ENCODE assay signal across 8 cellular contexts in the genomic region with DNA sequence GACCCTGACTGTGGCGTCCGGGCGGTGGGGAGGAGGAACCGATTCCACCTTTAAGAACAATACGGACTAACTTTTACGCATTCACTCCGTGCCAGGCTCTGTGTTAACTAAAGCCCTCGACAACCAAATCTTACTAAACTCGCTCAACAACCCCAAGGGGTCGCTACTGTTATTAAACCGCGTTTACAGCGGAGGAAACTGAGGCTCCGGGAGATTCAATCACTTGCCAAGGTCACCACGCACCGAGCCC. TPM values are rescaled to one million over a fixed set of nuclear protein-coding genes. Genes with fewer than 3 reads are reported as not detected.
DNase-seq lines count a peak whose midpoint lies in the region; ATAC-seq and TF ChIP-seq lines count a peak whose summit lies in the region.

No MANE protein-coding gene starts in this region.

- no peaks in the 10 kb centered on the region for H3K79me2 ChIP-seq in MM.1S (ENCODE audit: low read length)

- H3K36me3 Mint-ChIP-seq in CD4-positive, alpha-beta memory T cell: peaks cover 4 to 16% of the 10 kb centered on the region in 2 donors
- H3K36me3 Mint-ChIP-seq in chondrocyte (ENCODE audit: low read depth): peaks cover 10% of the 10 kb centered on the region
- H3K36me3 Mint-ChIP-seq in natural killer cell treated with Interleukin-12 subunit alpha and Interleukin-12 subunit beta and Interleukin-15 and Interleukin-18, amount 100 ng/mL, for 72 hours: peaks cover 12% of the 10 kb centered on the region

- peak overlapping the region; percentile 54 to 92 (median 85) for H3K4me3 Mint-ChIP-seq in CD4-positive, alpha-beta memory T cell
- peak overlapping the region; percentile 63 for H3K4me3 Mint-ChIP-seq in chondrocyte (ENCODE audit: unreplicated experiment)
- peak overlapping the region; percentile 74 for H3K4me3 Mint-ChIP-seq in natural killer cell treated with Interleukin-12 subunit alpha and Interleukin-12 subunit beta and Interleukin-15 and Interleukin-18, amount 100 ng/mL, for 72 hours

- H3K4me1 Mint-ChIP-seq in CD4-positive, alpha-beta memory T cell: peaks cover 10 to 23% (median 17%) of the 10 kb centered on the region in 4 donors
- peaks cover 19% of the 10 kb centered on the region for H3K4me1 Mint-ChIP-seq in chondrocyte (ENCODE audit: low read depth)
- H3K4me1 Mint-ChIP-seq in natural killer cell treated with Interleukin-12 subunit alpha and Interleukin-12 subunit beta and Interleukin-15 and Interleukin-18, amount 100 ng/mL, for 72 hours (ENCODE audit: low read depth in 2 of 2): peaks cover 13 to 19% of the 10 kb centered on the region in 2 donors

- peak overlapping the region; percentile 54 to 97 (median 90) for H3K27ac Mint-ChIP-seq in CD4-positive, alpha-beta memory T cell
- H3K27ac Mint-ChIP-seq in chondrocyte (ENCODE audit: unreplicated experiment): peak overlapping the region; percentile 0
- peak overlapping the region in 1 of 2 donors; percentile 3 for H3K27ac Mint-ChIP-seq in natural killer cell treated with Interleukin-12 subunit alpha and Interleukin-12 subunit beta and Interleukin-15 and Interleukin-18, amount 100 ng/mL, for 72 hours

- H4K20me1 ChIP-seq in MM.1S (ENCODE audit: insufficient read depth, low read length): no peaks in the 10 kb centered on the region

- no peaks in the 10 kb centered on the region for H3K36me3 ChIP-seq in CD4-positive, alpha-beta memory T cell (ENCODE audit: insufficient read depth, low read length)
- H3K36me3 ChIP-seq in MM.1S (replicated peaks; ENCODE audit: insufficient read depth, low read length): no peaks in the 10 kb centered on the region

- H3K27ac ChIP-seq in CD4-positive, alpha-beta memory T cell (ENCODE audit: low read depth, low read length): no peak overlapping the region
- H3K27ac ChIP-seq in MM.1S (ENCODE audit: low read length): no peak overlapping the region

- H3K27me3 ChIP-seq in CD4-positive, alpha-beta memory T cell (ENCODE audit: insufficient read depth, low read length): no peaks in the 10 kb centered on the region
- no peaks in the 10 kb centered on the region for H3K27me3 ChIP-seq in MM.1S (replicated peaks; ENCODE audit: insufficient read depth, low read length)

- TF ChIP-seq CTCF in MM.1S (IDR thresholded peaks at IDR 0.05; ENCODE audit: low read length) (no peak), chondrocyte (IDR thresholded peaks at IDR 0.05) (peak; percentile 67)

- peak overlapping the region; percentile 57; the same call in 1 of the 2 replicates for H3K4me2 ChIP-seq in MM.1S (ENCODE audit: low read depth, low read length)

- H3K9me2 ChIP-seq in MM.1S (replicated peaks; ENCODE audit: insufficient read depth, low read length): no peaks in the 10 kb centered on the region

- intact Hi-C loops in CD4-positive, alpha-beta memory T cell (cut with micrococcal nuclease): no loop called here

- H3K4me3 ChIP-seq in CD4-positive, alpha-beta memory T cell (ENCODE audit: low read length in 2 of 2): no peak overlapping the region
- H3K4me3 ChIP-seq in MM.1S (ENCODE audit: low read length): peak overlapping the region; percentile 37; the same call in 1 of the 2 replicates

- no peak for DNase-seq in CD4-positive, alpha-beta memory T cell
- DNase-seq in MM.1S (no peak), chondrocyte (ENCODE audit: low spot score) (no peak), cerebellar nuclear complex (lab: John Stamatoyannopoulos, UW) (no peak)
- no peak for DNase-seq in natural killer cell treated with Interleukin-12 subunit alpha and Interleukin-12 subunit beta and Interleukin-15 and Interleukin-18, amount 100 ng/mL, for 72 hours (ENCODE audit: low spot score)

- CTCF ChIA-PET in CD4-positive, alpha-beta memory T cell (lab: Charles Lee; ENCODE audit: partially characterized antibody): interaction anchor here (0.8 to 1.2 kb wide), 2 partner anchors 16 to 47 kb away, joined by 3 to 4 read pairs; a partner anchor contains a TSS

- no peak overlapping the region for H2AFZ ChIP-seq in MM.1S (ENCODE audit: low read length)

- H3K9me3 ChIP-seq in CD4-positive, alpha-beta memory T cell (ENCODE audit: control insufficient read depth in 1 of 2, low read length in 2 of 2): peaks cover 0 to 5% of the 10 kb centered on the region in 2 donors
- H3K9me3 ChIP-seq in MM.1S (replicated peaks; ENCODE audit: insufficient read depth, low read length): no peaks in the 10 kb centered on the region

- no peak for ATAC-seq in natural killer cell treated with Interleukin-12 subunit alpha and Interleukin-12 subunit beta and Interleukin-15 and Interleukin-18, amount 100 ng/mL, for 72 hours
- ATAC-seq in GM19467 (IDR thresholded peaks at IDR 0.05; ENCODE audit: unreplicated experiment): no peak
- ATAC-seq in HG02588 (IDR thresholded peaks at IDR 0.05; ENCODE audit: unreplicated experiment): no peak
- ATAC-seq in GM21447 (IDR thresholded peaks at IDR 0.05; ENCODE audit: unreplicated experiment): no peak

- H3K9ac ChIP-seq in MM.1S (ENCODE audit: low read length): no peak overlapping the region

- peaks cover 14% of the 10 kb centered on the region for H3K4me1 ChIP-seq in CD4-positive, alpha-beta memory T cell (ENCODE audit: insufficient read depth, low read length)
- H3K4me1 ChIP-seq in MM.1S (ENCODE audit: low read length): peaks cover 3% of the 10 kb centered on the region; the same call in 1 of the 2 replicates

- no peaks in the 10 kb centered on the region; the same call in 1 of the 2 replicates for H3F3A ChIP-seq in MM.1S (ENCODE audit: insufficient read depth, low read length)

- POLR2A ChIA-PET in CD4-positive, alpha-beta memory T cell (lab: Charles Lee; ENCODE audit: partially characterized antibody): interaction anchor here (1.3 to 2.1 kb wide), 4 partner anchors 8 to 58 kb away, joined by 3 to 10 read pairs (median 8); a partner anchor contains a TSS

- peaks cover 0 to 14% (median 0%) of the 10 kb centered on the region in 8 donors for H3K9me3 Mint-ChIP-seq in CD4-positive, alpha-beta memory T cell
- H3K9me3 Mint-ChIP-seq in chondrocyte (ENCODE audit: low read depth): peaks cover 8% of the 10 kb centered on the region
- H3K9me3 Mint-ChIP-seq in natural killer cell treated with Interleukin-12 subunit alpha and Interleukin-12 subunit beta and Interleukin-15 and Interleukin-18, amount 100 ng/mL, for 72 hours: no peaks in the 10 kb centered on the region

- H3K27me3 Mint-ChIP-seq in CD4-positive, alpha-beta memory T cell: peaks cover 0 to 2% of the 10 kb centered on the region in 2 donors
- no peaks in the 10 kb centered on the region for H3K27me3 Mint-ChIP-seq in chondrocyte (ENCODE audit: low read depth)
- no peaks in the 10 kb centered on the region for H3K27me3 Mint-ChIP-seq in natural killer cell treated with Interleukin-12 subunit alpha and Interleukin-12 subunit beta and Interleukin-15 and Interleukin-18, amount 100 ng/mL, for 72 hours

RNA-seq across cellular contexts. Expression of a gene that starts 1.2 kb away (rescaled TPM):
- 10 to 100 TPM; 36.7 to 43.3 TPM for total RNA-seq in CD4-positive, alpha-beta memory T cell
- polyA plus RNA-seq in CD4-positive, alpha-beta memory T cell: 1 to 10 TPM in 1 of 2 donors, under 1 TPM in 1; 0.16 to 2.4 TPM
- 41.8 to 48.8 TPM (median 42.5 TPM) in 3 replicates for total RNA-seq in chondrocyte
- total RNA-seq in natural killer cell treated with Interleukin-12 subunit alpha and Interleukin-12 subunit beta and Interleukin-15 and Interleukin-18, amount 100 ng/mL, for 72 hours: 10 to 100 TPM; 45.5 to 54.6 TPM

RNA-seq across cellular contexts. Expression of a gene that starts 3.8 kb away (rescaled TPM):
- total RNA-seq in CD4-positive, alpha-beta memory T cell: under 1 TPM in 1 of 2 experiments, not detected in 1; 0.55 TPM
- polyA plus RNA-seq in CD4-positive, alpha-beta memory T cell: not detected
- not detected in 3 replicates for total RNA-seq in chondrocyte
- total RNA-seq in natural killer cell treated with Interleukin-12 subunit alpha and Interleukin-12 subunit beta and Interleukin-15 and Interleukin-18, amount 100 ng/mL, for 72 hours: not detected

RNA-seq across cellular contexts. Expression of a gene that starts 16.8 kb away (rescaled TPM):
- total RNA-seq in CD4-positive, alpha-beta memory T cell: 1 to 10 TPM; 1.3 to 1.6 TPM
- 1 to 10 TPM in 1 of 2 donors, under 1 TPM in 1; 0.68 to 1.1 TPM for polyA plus RNA-seq in CD4-positive, alpha-beta memory T cell
- 1.00 to 3.7 TPM (median 2.0 TPM) in 3 replicates for total RNA-seq in chondrocyte
- under 1 TPM; 0.31 to 0.59 TPM for total RNA-seq in natural killer cell treated with Interleukin-12 subunit alpha and Interleukin-12 subunit beta and Interleukin-15 and Interleukin-18, amount 100 ng/mL, for 72 hours

RNA-seq across cellular contexts. Expression of a gene that starts 27.5 kb away (rescaled TPM):
- total RNA-seq in CD4-positive, alpha-beta memory T cell: not detected
- polyA plus RNA-seq in CD4-positive, alpha-beta memory T cell: not detected
- 0.82 to 0.95 TPM (median 0.92 TPM) in 3 replicates for total RNA-seq in chondrocyte
- total RNA-seq in natural killer cell treated with Interleukin-12 subunit alpha and Interleukin-12 subunit beta and Interleukin-15 and Interleukin-18, amount 100 ng/mL, for 72 hours: not detected

RNA-seq across cellular contexts. Expression of a gene that starts 28.2 kb away (rescaled TPM):
- 10 to 100 TPM; 48.9 to 51.7 TPM for total RNA-seq in CD4-positive, alpha-beta memory T cell
- 1 to 10 TPM in 1 of 2 donors, under 1 TPM in 1; 0.42 to 2.2 TPM for polyA plus RNA-seq in CD4-positive, alpha-beta memory T cell
- total RNA-seq in chondrocyte: 81.4 to 103 TPM (median 88.2 TPM) in 3 replicates
- 10 to 100 TPM; 61.6 to 80.0 TPM for total RNA-seq in natural killer cell treated with Interleukin-12 subunit alpha and Interleukin-12 subunit beta and Interleukin-15 and Interleukin-18, amount 100 ng/mL, for 72 hours
